ENCODE assay signal across 9 cellular contexts in the genomic region with DNA sequence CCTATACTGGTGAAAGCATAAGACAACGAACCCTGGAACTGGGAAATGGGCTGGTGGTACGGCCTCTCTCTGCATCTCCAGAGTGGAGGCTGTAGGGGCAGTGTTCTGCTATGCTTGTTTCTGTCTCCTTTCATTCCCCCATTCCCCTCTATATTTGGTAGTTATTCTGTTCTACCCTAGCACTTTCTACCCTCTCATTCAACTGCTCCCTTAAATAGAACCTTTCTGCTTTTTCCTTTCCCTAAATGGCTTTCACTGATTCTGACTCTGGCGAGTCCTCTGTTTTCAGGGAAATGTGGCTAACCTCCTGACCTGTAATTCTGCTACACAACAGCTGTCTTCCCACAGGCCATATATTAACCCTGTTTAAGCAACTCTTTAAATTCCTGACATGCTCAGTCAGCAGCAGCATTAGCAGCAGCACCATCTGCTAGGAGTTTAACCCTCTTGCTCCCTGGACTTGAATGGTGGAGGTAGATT.
DNase-seq lines count a peak whose midpoint lies in the region; ATAC-seq and TF ChIP-seq lines count a peak whose summit lies in the region.
"Had no signal": no experiment of that assay in that cellular context is flagged by ENCODE, and none has a peak within 500 bp of the region (broad histone marks: within the 10 kb centered on the region; RNA-seq: fewer than 3 reads in every experiment).

No MANE protein-coding gene starts in this region.

- H3K27me3 ChIP-seq in left ventricle myocardium inferior (ENCODE audit: low read depth) (no peaks in the 10 kb centered on the region), right atrium auricular region (no peaks in the 10 kb centered on the region), gastrocnemius medialis (no peaks in the 10 kb centered on the region)

- H3K27ac Mint-ChIP-seq in glutamatergic neuron (ENCODE audit: unreplicated experiment) = peak overlapping the region; percentile 97
- H3K27ac Mint-ChIP-seq in stimulated activated naive B cell treated with anti-CD40 and anti-IgM and Interleukin-4, amounts not matched to agents 10 μg/mL and 1 μg/mL and 100 μg/mL, for 72 hours = no peak overlapping the region

- TF ChIP-seq POLR2A in gastrocnemius medialis (IDR thresholded peaks at IDR 0.05) = no peak

- peak overlapping the region; percentile 77 for H3K4me3 Mint-ChIP-seq in glutamatergic neuron (ENCODE audit: unreplicated experiment)
- H3K4me3 Mint-ChIP-seq in stimulated activated naive B cell treated with anti-CD40 and anti-IgM and Interleukin-4, amounts not matched to agents 10 μg/mL and 1 μg/mL and 100 μg/mL, for 72 hours = no peak overlapping the region

- TF ChIP-seq CTCF in left ventricle myocardium inferior (IDR thresholded peaks at IDR 0.05; ENCODE audit: borderline replicate concordance) (no peak), right atrium auricular region (IDR thresholded peaks at IDR 0.05) (peak in 1 of 2 donors; percentile 17), glutamatergic neuron (IDR thresholded peaks at IDR 0.05; ENCODE audit: partially characterized antibody, unreplicated experiment) (peak; percentile 24), gastrocnemius medialis (IDR thresholded peaks at IDR 0.05 in 4 of 5, conservative IDR thresholded peaks at IDR 0.05 in 1 of 5) (no peak)

- peaks cover 1% of the 10 kb centered on the region for H3K27me3 Mint-ChIP-seq in glutamatergic neuron (ENCODE audit: unreplicated experiment)
- H3K27me3 Mint-ChIP-seq in stimulated activated naive B cell treated with anti-CD40 and anti-IgM and Interleukin-4, amounts not matched to agents 10 μg/mL and 1 μg/mL and 100 μg/mL, for 72 hours = no peaks in the 10 kb centered on the region

- in situ Hi-C loops in gastrocnemius medialis (cut with MboI; ENCODE audit: low sequenced_read_pairs in 4 of 4) = loop anchor here in 1 of 4 donors (10.0 kb wide), 1 partner anchor 315 kb away; no protein-coding TSS in a partner anchor

- no peak for DNase-seq in left ventricle myocardium inferior
- no peak for DNase-seq in right atrium auricular region (ENCODE audit: low spot score)
- DNase-seq in SHP77 treated with DMSO at 0.1 percent for 48 hours (lab: John Stamatoyannopoulos, UW) = peak; percentile 87
- peak; percentile 38 for DNase-seq in glutamatergic neuron
- no peak for DNase-seq in stimulated activated naive B cell treated with anti-CD40 and anti-IgM and Interleukin-4, amounts not matched to agents 10 μg/mL and 1 μg/mL and 100 μg/mL, for 72 hours
- no peak for DNase-seq in gastrocnemius medialis
- DNase-seq in posterior cingulate gyrus = no peak
- DNase-seq: DMS153 had no signal

- H3K4me3 ChIP-seq in left ventricle myocardium inferior = no peak overlapping the region
- H3K4me3 ChIP-seq in right atrium auricular region = no peak overlapping the region
- H3K4me3 ChIP-seq in gastrocnemius medialis = no peak overlapping the region

- intact Hi-C loops in left ventricle myocardium inferior (cut with micrococcal nuclease) = no loop called here
- intact Hi-C loops in gastrocnemius medialis (cut with DNase I; ENCODE audit: low total_unique reads) = loop anchor here (5.0 kb wide), 2 partner anchors 82 to 312 kb away; no protein-coding TSS in a partner anchor
- intact Hi-C loops in posterior cingulate gyrus (cut with DNase I) = loop anchor here (5.0 to 10.0 kb wide), 2 partner anchors 82 to 315 kb away; no protein-coding TSS in a partner anchor

- H3K27ac ChIP-seq in left ventricle myocardium inferior (replicated peaks) (peak overlapping the region; percentile 25), right atrium auricular region (no peak overlapping the region), gastrocnemius medialis (peak overlapping the region in 2 of 4 donors; percentile 11 to 81)

- ATAC-seq in stimulated activated naive B cell treated with anti-CD40 and anti-IgM and Interleukin-4, amounts not matched to agents 10 μg/mL and 1 μg/mL and 100 μg/mL, for 72 hours (replicated peaks) = no peak
- ATAC-seq in HG03469 (IDR thresholded peaks at IDR 0.05; ENCODE audit: unreplicated experiment) = no peak
- no peak for ATAC-seq in gastrocnemius medialis

- H3K36me3 ChIP-seq in left ventricle myocardium inferior (no peaks in the 10 kb centered on the region), right atrium auricular region (no peaks in the 10 kb centered on the region), gastrocnemius medialis (no peaks in the 10 kb centered on the region)

- H3K9me3 Mint-ChIP-seq in glutamatergic neuron (ENCODE audit: unreplicated experiment) = peaks cover 4% of the 10 kb centered on the region
- H3K9me3 Mint-ChIP-seq in stimulated activated naive B cell treated with anti-CD40 and anti-IgM and Interleukin-4, amounts not matched to agents 10 μg/mL and 1 μg/mL and 100 μg/mL, for 72 hours = no peaks in the 10 kb centered on the region

- no peaks in the 10 kb centered on the region for H3K9me3 ChIP-seq in left ventricle myocardium inferior (replicated peaks)
- H3K9me3 ChIP-seq in right atrium auricular region = no peaks in the 10 kb centered on the region
- no peaks in the 10 kb centered on the region for H3K9me3 ChIP-seq in gastrocnemius medialis

- H3K36me3 Mint-ChIP-seq in glutamatergic neuron (ENCODE audit: unreplicated experiment) = no peaks in the 10 kb centered on the region
- H3K36me3 Mint-ChIP-seq in stimulated activated naive B cell treated with anti-CD40 and anti-IgM and Interleukin-4, amounts not matched to agents 10 μg/mL and 1 μg/mL and 100 μg/mL, for 72 hours = no peaks in the 10 kb centered on the region

- H3K4me1 ChIP-seq in left ventricle myocardium inferior (peaks cover 24% of the 10 kb centered on the region), right atrium auricular region (no peaks in the 10 kb centered on the region), gastrocnemius medialis (peaks cover 7 to 34% of the 10 kb centered on the region in 2 donors)

- peaks cover 33% of the 10 kb centered on the region for H3K4me1 Mint-ChIP-seq in glutamatergic neuron (ENCODE audit: low read depth, unreplicated experiment)
- H3K4me1 Mint-ChIP-seq in stimulated activated naive B cell treated with anti-CD40 and anti-IgM and Interleukin-4, amounts not matched to agents 10 μg/mL and 1 μg/mL and 100 μg/mL, for 72 hours = no peaks in the 10 kb centered on the region

Comparison
In these comparisons a context has a peak if more than half of its experiments do, and no peak if none do; other contexts are left out.
1. DNase-seq: peak in SHP77 treated with DMSO at 0.1 percent for 48 hours (single experiment) and glutamatergic neuron (single experiment); none in left ventricle myocardium inferior (single experiment), right atrium auricular region (single experiment), stimulated activated naive B cell treated with anti-CD40 and anti-IgM and Interleukin-4, amounts not matched to agents 10 μg/mL and 1 μg/mL and 100 μg/mL, for 72 hours (single experiment), gastrocnemius medialis (0 of 2) and posterior cingulate gyrus (0 of 10).